Comparison of ENCODE assay signal across 13 cellular contexts in the genomic region with DNA sequence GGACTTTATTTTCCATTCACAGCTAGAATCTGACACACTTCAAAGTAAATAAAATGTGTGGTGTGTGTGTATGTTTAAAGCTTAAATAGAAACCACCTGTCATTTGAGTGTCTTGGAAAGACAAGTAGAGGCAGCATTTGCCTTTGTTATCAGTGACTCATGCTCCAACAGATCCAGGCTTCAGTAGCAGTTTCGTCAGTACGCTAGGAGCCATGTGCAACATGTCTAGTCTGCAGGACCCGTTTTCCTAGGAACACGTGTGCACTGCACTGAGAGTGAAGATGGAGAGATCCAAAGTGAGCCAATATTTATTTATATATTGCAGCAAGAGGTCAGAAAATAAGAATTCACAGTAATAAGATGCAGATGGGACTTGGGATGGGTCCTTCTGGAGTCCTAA. TPM values are rescaled to one million over a fixed set of nuclear protein-coding genes. Genes with fewer than 3 reads are reported as not detected.
DNase-seq lines count a peak whose midpoint lies in the region.
"Had no signal": no experiment of that assay in that cellular context is flagged by ENCODE, and none has a peak within 500 bp of the region (broad histone marks: within the 10 kb centered on the region; RNA-seq: fewer than 3 reads in every experiment).

No MANE protein-coding gene starts in this region.

- H3K9ac ChIP-seq in GM23248: no peak overlapping the region

- no peaks in the 10 kb centered on the region for H3K4me1 Mint-ChIP-seq in T-helper 2 cell treated with Interferon-gamma antibody and Interleukin-4, amounts not matched to agents 5 μg/mL and 100 μg/mL, for 36 hours (ENCODE audit: low read depth)
- H3K4me1 Mint-ChIP-seq: natural killer cell had no signal

- H3K27me3 ChIP-seq in GM23248 (replicated peaks; ENCODE audit: insufficient read depth): no peaks in the 10 kb centered on the region
- H3K27me3 ChIP-seq in effector memory CD4-positive, alpha-beta T cell (replicated peaks; ENCODE audit: control insufficient read depth, insufficient read depth, low read length, poor library complexity, severe bottlenecking): no peaks in the 10 kb centered on the region
- H3K27me3 ChIP-seq: MG63 had no signal

- peaks cover 48% of the 10 kb centered on the region for H3K4me1 ChIP-seq in GM23248 (ENCODE audit: insufficient read depth)
- no peaks in the 10 kb centered on the region for H3K4me1 ChIP-seq in effector memory CD4-positive, alpha-beta T cell (ENCODE audit: control insufficient read depth, insufficient read depth, low read length, poor library complexity, severe bottlenecking)

- H3K9me3 Mint-ChIP-seq in T-helper 2 cell treated with Interferon-gamma antibody and Interleukin-4, amounts not matched to agents 5 μg/mL and 100 μg/mL, for 36 hours: no peaks in the 10 kb centered on the region
- H3K9me3 Mint-ChIP-seq: activated naive CD8-positive, alpha-beta T cell treated with anti-CD3 and anti-CD28 coated beads, Interleukin-2, amount 10 ng/mL, durations not matched to agents 7 days and 5 days had no signal

- no peak overlapping the region for H2AFZ ChIP-seq in GM23248

- no peak overlapping the region for H3K27ac Mint-ChIP-seq in T-helper 2 cell treated with Interferon-gamma antibody and Interleukin-4, amounts not matched to agents 5 μg/mL and 100 μg/mL, for 36 hours
- H3K27ac Mint-ChIP-seq: activated naive CD8-positive, alpha-beta T cell treated with anti-CD3 and anti-CD28 coated beads, Interleukin-2, amount 10 ng/mL, durations not matched to agents 7 days and 5 days; natural killer cell had no signal

- H3F3A ChIP-seq in GM23248 (ENCODE audit: insufficient read depth): peaks cover 36% of the 10 kb centered on the region

- H3K4me3 Mint-ChIP-seq in T-helper 2 cell treated with Interferon-gamma antibody and Interleukin-4, amounts not matched to agents 5 μg/mL and 100 μg/mL, for 36 hours: no peak overlapping the region
- H3K4me3 Mint-ChIP-seq: activated naive CD8-positive, alpha-beta T cell treated with anti-CD3 and anti-CD28 coated beads, Interleukin-2, amount 10 ng/mL, durations not matched to agents 7 days and 5 days; natural killer cell had no signal

- no peaks in the 10 kb centered on the region for H4K20me1 ChIP-seq in GM23248 (ENCODE audit: insufficient read depth)

- H3K4me3 ChIP-seq in GM23248: no peak overlapping the region
- no peak overlapping the region for H3K4me3 ChIP-seq in effector memory CD4-positive, alpha-beta T cell (ENCODE audit: insufficient read depth, low read depth, low read length, poor library complexity, severe bottlenecking)
- H3K4me3 ChIP-seq: MG63 had no signal

- H3K4me2 ChIP-seq in GM23248 (ENCODE audit: unreplicated experiment): peak overlapping the region; percentile 11

- H3K9me3 ChIP-seq in GM23248 (ENCODE audit: low read depth): no peaks in the 10 kb centered on the region
- no peaks in the 10 kb centered on the region for H3K9me3 ChIP-seq in effector memory CD4-positive, alpha-beta T cell (ENCODE audit: control insufficient read depth, low read length)
- H3K9me3 ChIP-seq: MG63 had no signal

- H3K9me2 ChIP-seq in GM23248 (ENCODE audit: insufficient read depth): peaks cover 4% of the 10 kb centered on the region

- peaks cover 2% of the 10 kb centered on the region for H3K27me3 Mint-ChIP-seq in T-helper 2 cell treated with Interferon-gamma antibody and Interleukin-4, amounts not matched to agents 5 μg/mL and 100 μg/mL, for 36 hours (ENCODE audit: low read depth)

- in situ Hi-C loops in GM23248 (cut with MboI): no loop called here

- DNase-seq in AG08396 (ENCODE audit: low spot score) (peak; percentile 42), GM23248 (peak; percentile 67), SK-N-DZ (ENCODE audit: low spot score) (peak; percentile 43), fibroblast of the conjunctiva (ENCODE audit: low read depth) (peak; percentile 93), DMS 273 treated with DMSO at 0.1 percent for 48 hours (lab: John Stamatoyannopoulos, UW) (no peak), glomerular visceral epithelial cell (ENCODE audit: extremely low spot score) (no peak)
- DNase-seq in T-helper 2 cell treated with Interferon-gamma antibody and Interleukin-4, amounts not matched to agents 5 μg/mL and 100 μg/mL, for 36 hours (ENCODE audit: low spot score): no peak
- no peak for DNase-seq in effector memory CD4-positive, alpha-beta T cell
- DNase-seq: activated naive CD8-positive, alpha-beta T cell treated with anti-CD3 and anti-CD28 coated beads, Interleukin-2, amount 10 ng/mL, durations not matched to agents 7 days and 5 days; MG63; natural killer cell had no signal

- H3K36me3 ChIP-seq in GM23248 (ENCODE audit: low read depth): no peaks in the 10 kb centered on the region
- H3K36me3 ChIP-seq in effector memory CD4-positive, alpha-beta T cell (ENCODE audit: control insufficient read depth, insufficient read depth, low read length): no peaks in the 10 kb centered on the region
- H3K36me3 ChIP-seq: MG63 had no signal

- 14 to 19% methylated on average over 4 of the region's 4 CpGs for WGBS in GM23248 (ENCODE audit: low coverage in 1 of 2, low lambda C conversion rate in 2 of 2, missing lambda C conversion rate in 2 of 2), 2 experiments

- no peaks in the 10 kb centered on the region for H3K79me2 ChIP-seq in GM23248 (ENCODE audit: insufficient read depth)

- H3K36me3 Mint-ChIP-seq in T-helper 2 cell treated with Interferon-gamma antibody and Interleukin-4, amounts not matched to agents 5 μg/mL and 100 μg/mL, for 36 hours (ENCODE audit: low read depth): no peaks in the 10 kb centered on the region
- H3K36me3 Mint-ChIP-seq: activated naive CD8-positive, alpha-beta T cell treated with anti-CD3 and anti-CD28 coated beads, Interleukin-2, amount 10 ng/mL, durations not matched to agents 7 days and 5 days; natural killer cell had no signal

- no peak overlapping the region for H3K27ac ChIP-seq in GM23248
- H3K27ac ChIP-seq in effector memory CD4-positive, alpha-beta T cell (ENCODE audit: insufficient read depth, low read length, poor library complexity, severe bottlenecking): no peak overlapping the region

RNA-seq across cellular contexts. Expression of gene SGIP1, which starts 41.8 kb away (rescaled TPM):
- total RNA-seq in GM23248 (2014; rRNA removed; shearing (Covaris generic)): 2.1 and 4.0 TPM in 2 replicates
- polyA plus RNA-seq in GM23248 (2016; fragmentation: Nextera tagmentation; extraction: Ambion mirVana): 7.3 and 7.7 TPM in 2 replicates
- polyA plus RNA-seq in SK-N-DZ (2014; cell fraction: cytosol; rRNA removed): 7.2 and 8.8 TPM in 2 replicates
- 34.6 and 71.6 TPM in 2 replicates for polyA plus RNA-seq in SK-N-DZ (2014; cell fraction: nucleus; rRNA removed)
- total RNA-seq: activated CD8-positive, alpha-beta memory T cell treated with anti-CD3 and anti-CD28 coated beads for 36 hours; activated naive CD8-positive, alpha-beta T cell treated with anti-CD3 and anti-CD28 coated beads, Interleukin-2, amount 10 ng/mL, durations not matched to agents 7 days and 5 days; T-helper 2 cell treated with Interferon-gamma antibody and Interleukin-4, amounts not matched to agents 100 ng/mL and 5 ng/mL, for 36 hours had no signal

Comparison
In these comparisons a context has a peak if more than half of its experiments do, and no peak if none do; other contexts are left out.
1. DNase-seq: peak in AG08396 (single experiment), GM23248 (single experiment), SK-N-DZ (single experiment) and fibroblast of the conjunctiva (single experiment); none in T-helper 2 cell treated with Interferon-gamma antibody and Interleukin-4, amounts not matched to agents 5 μg/mL and 100 μg/mL, for 36 hours (single experiment), DMS 273 treated with DMSO at 0.1 percent for 48 hours (single experiment), glomerular visceral epithelial cell (single experiment) and effector memory CD4-positive, alpha-beta T cell (0 of 3).